In the genomic region with DNA sequence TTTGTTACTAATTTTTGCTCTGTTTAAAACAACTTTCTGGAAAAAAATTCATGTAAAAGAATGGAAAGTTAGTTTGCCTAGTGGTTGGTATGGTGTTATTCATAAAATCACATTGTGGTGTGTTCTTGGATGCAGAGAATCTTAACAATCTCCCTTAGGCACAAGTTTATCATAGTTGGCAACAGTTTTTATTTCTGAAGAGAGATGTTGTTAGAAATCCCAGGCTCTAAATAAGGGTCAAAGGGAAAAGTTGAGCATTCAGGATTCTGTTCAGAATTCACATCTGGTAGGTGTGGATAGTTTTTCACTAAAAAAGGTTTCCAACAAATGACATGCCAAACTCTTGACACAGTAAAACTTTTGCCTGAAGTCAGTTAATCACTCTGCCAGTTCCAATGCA, we compare ENCODE assay signal across 17 cellular contexts. TPM values are rescaled to one million over a fixed set of nuclear protein-coding genes. Genes with fewer than 3 reads are reported as not detected.
DNase-seq lines count a peak whose midpoint lies in the region; ATAC-seq lines count a peak whose summit lies in the region.
"Had no signal": no experiment of that assay in that cellular context is flagged by ENCODE, and none has a peak within 500 bp of the region (broad histone marks: within the 10 kb centered on the region; RNA-seq: fewer than 3 reads in every experiment).

No MANE protein-coding gene starts in this region.

- no peak for DNase-seq in activated T-cell treated with anti-CD3 and anti-CD28 coated beads, Interleukin-2, amount 50 U/mL, for 72 hours
- no peak for DNase-seq in activated T-cell treated with anti-CD3 and anti-CD28 coated beads, Interleukin-2, amount 50 U/mL, for 1 hour
- no peak for DNase-seq in Karpas-422
- DNase-seq in foreskin melanocyte, result peak; percentile 29
- DNase-seq in glomerular visceral epithelial cell (ENCODE audit: extremely low spot score), result no peak
- no peak for DNase-seq in NCI-H1417 (lab: John Stamatoyannopoulos, UW)
- DNase-seq: 8988T; C1 segment of cervical spinal cord; CD4-positive, alpha-beta memory T cell; DMS153; DMS79 treated with DMSO at 0.1 percent for 48 hours had no signal

- H3K4me3 ChIP-seq in Karpas-422 (ENCODE audit: low read length), result no peak overlapping the region
- H3K4me3 ChIP-seq: GM12878, GM23338 had no signal

- ATAC-seq in activated T-cell treated with anti-CD3 and anti-CD28 coated beads, Interleukin-2, amount 50 U/mL, for 72 hours (replicated peaks in 1 of 2), result no peak
- no peak for ATAC-seq in HG03025 (IDR thresholded peaks at IDR 0.05; ENCODE audit: low FRiP score, unreplicated experiment)

- H2AFZ ChIP-seq in Karpas-422 (ENCODE audit: low read length), result no peak overlapping the region
- H2AFZ ChIP-seq: GM23338 had no signal

- no peaks in the 10 kb centered on the region for H3K9me3 ChIP-seq in Karpas-422 (ENCODE audit: low read length)

- H3K27me3 Mint-ChIP-seq in activated T-cell treated with anti-CD3 and anti-CD28 coated beads, Interleukin-2, amount 50 U/mL, for 72 hours (ENCODE audit: low read depth), result no peaks in the 10 kb centered on the region
- H3K27me3 Mint-ChIP-seq: B cell; CD4-positive, alpha-beta memory T cell; IgD-negative memory B cell had no signal

- H3K79me2 ChIP-seq in Karpas-422 (ENCODE audit: low read length), result peaks cover 42% of the 10 kb centered on the region

- H3K36me3 Mint-ChIP-seq in activated T-cell treated with anti-CD3 and anti-CD28 coated beads, Interleukin-2, amount 50 U/mL, for 72 hours (ENCODE audit: insufficient read depth in 2 of 2), result peaks cover 19 to 34% of the 10 kb centered on the region in 2 donors

- H3K4me3 Mint-ChIP-seq in activated T-cell treated with anti-CD3 and anti-CD28 coated beads, Interleukin-2, amount 50 U/mL, for 72 hours, result no peak overlapping the region
- H3K4me3 Mint-ChIP-seq: B cell; CD4-positive, alpha-beta memory T cell; GM23338; H9 had no signal

- H4K20me1 ChIP-seq in Karpas-422 (ENCODE audit: insufficient read depth, low read depth, low read length), result 0 out of 2 replicates have a peak, but pooled peaks cover 4% of the 10 kb centered on the region

- H3K9ac ChIP-seq in Karpas-422 (ENCODE audit: low read length), result no peak overlapping the region

- no peak overlapping the region for H3K27ac ChIP-seq in Karpas-422 (ENCODE audit: low read length)

- H3K4me1 ChIP-seq in Karpas-422 (ENCODE audit: low read length), result peaks cover 56% of the 10 kb centered on the region

- H3K4me1 Mint-ChIP-seq in activated T-cell treated with anti-CD3 and anti-CD28 coated beads, Interleukin-2, amount 50 U/mL, for 72 hours (ENCODE audit: low read depth), result peaks cover 42% of the 10 kb centered on the region

- peak overlapping the region; percentile 28 for H3K27ac Mint-ChIP-seq in activated T-cell treated with anti-CD3 and anti-CD28 coated beads, Interleukin-2, amount 50 U/mL, for 72 hours
- H3K27ac Mint-ChIP-seq: B cell, GM23338, H9, IgD-negative memory B cell had no signal

- H3K9me2 ChIP-seq in Karpas-422 (replicated peaks; ENCODE audit: insufficient read depth, low read length), result no peaks in the 10 kb centered on the region

- H3K36me3 ChIP-seq in Karpas-422 (ENCODE audit: insufficient read depth, low read length), result peaks cover 80% of the 10 kb centered on the region

- H3K27me3 ChIP-seq in Karpas-422 (ENCODE audit: low read length), result no peaks in the 10 kb centered on the region

- H3K9me3 Mint-ChIP-seq in activated T-cell treated with anti-CD3 and anti-CD28 coated beads, Interleukin-2, amount 50 U/mL, for 72 hours, result no peaks in the 10 kb centered on the region
- H3K9me3 Mint-ChIP-seq: CD4-positive, alpha-beta memory T cell; GM23338; H9; IgD-negative memory B cell had no signal

- peak overlapping the region; percentile 12 for H3K4me2 ChIP-seq in Karpas-422 (ENCODE audit: low read depth, low read length, poor library complexity, severe bottlenecking)
- H3K4me2 ChIP-seq: GM23338 had no signal

RNA-seq across cellular contexts. Expression of gene DUT, which starts 6.4 kb away (rescaled TPM):
- 100 to 1,000 TPM; 279 to 288 TPM for total RNA-seq in activated T-cell treated with anti-CD3 and anti-CD28 coated beads, Interleukin-2, amount 50 U/mL, for 72 hours
- 147 and 155 TPM in 2 replicates for total RNA-seq in Karpas-422 (2014; rRNA removed; shearing (Covaris generic); ENCODE audit: low replicate concordance)
